In the genomic region with DNA sequence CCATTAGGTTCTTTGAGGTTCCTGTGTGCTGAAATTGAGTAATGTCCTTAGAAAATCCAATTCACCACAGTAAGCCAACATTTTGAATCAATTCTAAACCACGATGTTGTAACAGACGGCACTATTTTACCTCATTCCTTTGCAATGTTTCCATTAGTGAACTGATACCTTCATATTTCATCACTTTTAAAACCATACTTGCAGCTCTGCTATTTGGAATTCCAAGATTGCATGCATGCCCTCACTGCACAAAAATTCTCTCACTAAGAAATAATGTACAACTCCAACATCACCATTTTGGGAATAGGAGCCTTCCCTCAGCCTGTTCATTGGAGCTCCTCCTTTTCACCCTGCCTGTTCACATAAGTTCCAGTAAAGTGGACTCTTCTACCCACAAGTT, we compare ENCODE assay signal across 11 cellular contexts.
DNase-seq lines count a peak whose midpoint lies in the region; ATAC-seq, FAIRE-seq and TF ChIP-seq lines count a peak whose summit lies in the region.
"Had no signal": no experiment of that assay in that cellular context is flagged by ENCODE, and none has a peak within 500 bp of the region (broad histone marks: within the 10 kb centered on the region; RNA-seq: fewer than 3 reads in every experiment).

No MANE protein-coding gene starts in this region.

- no peak for FAIRE-seq in D721Med (lab: Jason Lieb, UNC)

- no peak overlapping the region for H3K4me3 ChIP-seq in fibroblast of mammary gland (ENCODE audit: control insufficient read depth, low read depth, low read length)
- H3K4me3 ChIP-seq in sigmoid colon: no peak overlapping the region
- H3K4me3 ChIP-seq in OCI-LY7 (ENCODE audit: low read depth, low read length, poor library complexity, severe bottlenecking): no peak overlapping the region
- H3K4me3 ChIP-seq: ovary had no signal

- TF ChIP-seq CTCF in fibroblast of mammary gland (conservative IDR thresholded peaks at IDR 0.05; ENCODE audit: control insufficient read depth, insufficient read depth, low read depth, low read length) (no peak), sigmoid colon (IDR thresholded peaks at IDR 0.05) (no peak), OCI-LY7 (conservative IDR thresholded peaks at IDR 0.05; ENCODE audit: low read length) (no peak), D721Med (IDR thresholded peaks at IDR 0.05; ENCODE audit: insufficient read depth, missing control alignments) (no peak)

- no TSS peak for BruUV-seq in OCI-LY7 (replicated peaks; lab: Mats Ljungman, UMichigan)

- CTCF ChIA-PET in OCI-LY7 (lab: Charles Lee; ENCODE audit: unreplicated experiment): no interaction called here

- H2AFZ ChIP-seq in OCI-LY7 (ENCODE audit: low read length): no peak overlapping the region

- ATAC-seq in left colon: no peak

- no peak for TF ChIP-seq POLR2A in sigmoid colon (IDR thresholded peaks at IDR 0.05)

- POLR2A ChIA-PET in OCI-LY7 (lab: Charles Lee): interaction anchor here (0.9 kb wide), 1 partner anchor 9 kb away, joined by 3 read pairs; no protein-coding TSS in a partner anchor

- no peaks in the 10 kb centered on the region for H3K27me3 ChIP-seq in sigmoid colon
- H3K27me3 ChIP-seq: ovary had no signal

- H3K27ac ChIP-seq in sigmoid colon: peak overlapping the region; percentile 53 to 70 (median 66)
- H3K27ac ChIP-seq in OCI-LY7 (ENCODE audit: low read depth, low read length, poor library complexity, severe bottlenecking): no peak overlapping the region
- H3K27ac ChIP-seq: ovary, WERI-Rb-1 had no signal

- TF ChIP-seq EP300 in sigmoid colon (IDR thresholded peaks at IDR 0.05): no peak

- H3K79me2 ChIP-seq in OCI-LY7 (ENCODE audit: insufficient read depth, low read depth, low read length): no peaks in the 10 kb centered on the region

- peaks cover 13 to 37% (median 17%) of the 10 kb centered on the region in 4 donors for H3K36me3 ChIP-seq in sigmoid colon
- no peaks in the 10 kb centered on the region for H3K36me3 ChIP-seq in OCI-LY7 (ENCODE audit: insufficient read depth, low read length)
- H3K36me3 ChIP-seq: ovary, WERI-Rb-1 had no signal

- H3K9me3 ChIP-seq in sigmoid colon: no peaks in the 10 kb centered on the region
- H3K9me3 ChIP-seq in OCI-LY7 (ENCODE audit: low read length): no peaks in the 10 kb centered on the region
- H3K9me3 ChIP-seq: ovary had no signal

- H4K20me1 ChIP-seq in OCI-LY7 (ENCODE audit: insufficient read depth, low read length): no peaks in the 10 kb centered on the region

- intact Hi-C loops in sigmoid colon (cut with DNase I): no loop called here
- intact Hi-C loops in OCI-LY7 (cut with micrococcal nuclease; ENCODE audit: unreplicated experiment): no loop called here
- intact Hi-C loops in left colon (cut with DNase I, micrococcal nuclease): no loop called here

- no peak overlapping the region for H3K4me2 ChIP-seq in OCI-LY7 (ENCODE audit: low read length)

- WGBS in sigmoid colon, 2 donors: 81 to 91% methylated on average over 2 of the region's 2 CpGs

- H3K4me1 ChIP-seq in sigmoid colon (peaks cover 0 to 37% (median 20%) of the 10 kb centered on the region in 4 donors), OCI-LY7 (ENCODE audit: insufficient read depth, low read length, poor library complexity, severe bottlenecking) (peaks cover 3% of the 10 kb centered on the region)

- no peaks in the 10 kb centered on the region for H3K9me2 ChIP-seq in OCI-LY7 (ENCODE audit: insufficient read depth, low read length)

- DNase-seq in GM04503 (ENCODE audit: low read depth) (peak; percentile 99), RPMI7951 (ENCODE audit: low read depth) (peak; percentile 37), fibroblast of mammary gland (ENCODE audit: low read depth) (peak; percentile 94), sigmoid colon (no peak), OCI-LY7 (ENCODE audit: low spot score) (no peak), D721Med (ENCODE audit: insufficient read length, low spot score) (no peak), left colon (no peak), anterior cingulate cortex (lab: John Stamatoyannopoulos, UW) (no peak)
- DNase-seq: NCI-H1694, ovary, WERI-Rb-1 had no signal

Comparison
In these comparisons a context has a peak if more than half of its experiments do, and no peak if none do; other contexts are left out.
1. DNase-seq: peak in GM04503 (single experiment), RPMI7951 (single experiment) and fibroblast of mammary gland (single experiment); none in sigmoid colon (single experiment), OCI-LY7 (single experiment), D721Med (single experiment), left colon (0 of 2) and anterior cingulate cortex (0 of 58).